In genomic region chr5:2929779-2930178, GRCh38 we compare ENCODE assay signal across 28 cellular contexts.
"Had no signal": no experiment of that assay in that cellular context is flagged by ENCODE, and none has a peak within 500 bp of the region (broad histone marks: within the 10 kb centered on the region; RNA-seq: fewer than 3 reads in every experiment).

No MANE protein-coding gene starts in this region.

- H3K27me3 Mint-ChIP-seq: activated CD4-positive, alpha-beta memory T cell treated with anti-CD3 and anti-CD28 coated beads for 36 hours; activated CD4-positive, alpha-beta T cell treated with anti-CD3 and anti-CD28 coated beads, Interleukin-2, amount 10 ng/mL, durations not matched to agents 24 days and 14 days; activated CD8-positive, alpha-beta memory T cell treated with anti-CD3 and anti-CD28 coated beads, Interleukin-2, amount 10 ng/mL, durations not matched to agents 7 days and 5 days; activated naive CD4-positive, alpha-beta T cell treated with anti-CD3 and anti-CD28 coated beads, Interleukin-2, amount 10 ng/mL, durations not matched to agents 7 days and 5 days; activated naive CD8-positive, alpha-beta T cell treated with anti-CD3 and anti-CD28 coated beads, Interleukin-2, amount 10 ng/mL, durations not matched to agents 7 days and 5 days; central memory CD8-positive, alpha-beta T cell; dendritic cell treated with granulocyte-macrophage colony-stimulating factor and Interleukin-4, amounts not matched to agents 40 ng/mL and 50 ng/mL, for 4 days; effector memory CD8-positive, alpha-beta T cell had no signal

- H3K27ac Mint-ChIP-seq: activated CD4-positive, alpha-beta memory T cell treated with anti-CD3 and anti-CD28 coated beads for 36 hours; activated CD4-positive, alpha-beta T cell treated with anti-CD3 and anti-CD28 coated beads for 36 hours; activated CD4-positive, alpha-beta T cell treated with anti-CD3 and anti-CD28 coated beads, Interleukin-2, amount 10 ng/mL, durations not matched to agents 24 days and 14 days; activated CD8-positive, alpha-beta memory T cell treated with anti-CD3 and anti-CD28 coated beads, Interleukin-2, amount 10 ng/mL, durations not matched to agents 7 days and 5 days; activated CD8-positive, alpha-beta T cell treated with anti-CD3 and anti-CD28 coated beads, Interleukin-2, amount 10 ng/mL, durations not matched to agents 7 days and 5 days; activated naive CD4-positive, alpha-beta T cell treated with anti-CD3 and anti-CD28 coated beads, Interleukin-2, amount 10 ng/mL, durations not matched to agents 7 days and 5 days; activated naive CD4-positive, alpha-beta T cell treated with anti-CD3 and anti-CD28 coated beads, Interleukin-2, amount 50 U/mL, for 72 hours; activated naive CD8-positive, alpha-beta T cell treated with anti-CD3 and anti-CD28 coated beads, Interleukin-2, amount 10 ng/mL, durations not matched to agents 7 days and 5 days; activated T-helper 1 cell treated with anti-CD3 and anti-CD28 coated beads, Interleukin-12 subunit alpha, Interleukin-12 subunit beta, Interleukin-2, Interleukin-4 antibody, amounts not matched to agents 30 ng/mL and 10 ng/mL and 1 ng/mL, durations not matched to agents 14 hours and 24 hours and 36 hours; activated T-helper 2 cell treated with anti-CD3 and anti-CD28 coated beads, Interferon-gamma antibody, Interleukin-2, Interleukin-4, amounts not matched to agents 10 μg/mL and 5 μg/mL and 100 μg/mL, durations not matched to agents 14 hours and 24 hours and 36 hours; dendritic cell treated with granulocyte-macrophage colony-stimulating factor and Interleukin-4, amounts not matched to agents 40 ng/mL and 50 ng/mL, for 4 days; effector memory CD8-positive, alpha-beta T cell had no signal

- H3K36me3 Mint-ChIP-seq: activated CD4-positive, alpha-beta memory T cell treated with anti-CD3 and anti-CD28 coated beads for 36 hours; activated CD8-positive, alpha-beta memory T cell treated with anti-CD3 and anti-CD28 coated beads, Interleukin-2, amount 10 ng/mL, durations not matched to agents 7 days and 5 days; activated naive CD4-positive, alpha-beta T cell treated with anti-CD3 and anti-CD28 coated beads, Interleukin-2, amount 10 ng/mL, durations not matched to agents 7 days and 5 days; activated naive CD8-positive, alpha-beta T cell treated with anti-CD3 and anti-CD28 coated beads, Interleukin-2, amount 10 ng/mL, durations not matched to agents 7 days and 5 days had no signal

- H3K27ac ChIP-seq: brain microvascular endothelial cell, coronary artery, esophagus squamous epithelium had no signal

- H3K4me1 ChIP-seq: esophagus squamous epithelium had no signal

- H3K27me3 ChIP-seq: brain microvascular endothelial cell, esophagus squamous epithelium had no signal

- H3K4me3 Mint-ChIP-seq: activated CD4-positive, alpha-beta memory T cell treated with anti-CD3 and anti-CD28 coated beads for 36 hours; activated CD4-positive, alpha-beta T cell treated with anti-CD3 and anti-CD28 coated beads for 36 hours; activated CD4-positive, alpha-beta T cell treated with anti-CD3 and anti-CD28 coated beads, Interleukin-2, amount 10 ng/mL, durations not matched to agents 24 days and 14 days; activated CD8-positive, alpha-beta memory T cell treated with anti-CD3 and anti-CD28 coated beads, Interleukin-2, amount 10 ng/mL, durations not matched to agents 7 days and 5 days; activated CD8-positive, alpha-beta T cell treated with anti-CD3 and anti-CD28 coated beads, Interleukin-2, amount 10 ng/mL, durations not matched to agents 7 days and 5 days; activated naive CD4-positive, alpha-beta T cell treated with anti-CD3 and anti-CD28 coated beads, Interleukin-2, amount 10 ng/mL, durations not matched to agents 7 days and 5 days; activated naive CD8-positive, alpha-beta T cell treated with anti-CD3 and anti-CD28 coated beads, Interleukin-2, amount 10 ng/mL, durations not matched to agents 7 days and 5 days; activated T-helper 1 cell treated with anti-CD3 and anti-CD28 coated beads, Interleukin-12 subunit alpha, Interleukin-12 subunit beta, Interleukin-2, Interleukin-4 antibody, amounts not matched to agents 30 ng/mL and 10 ng/mL and 1 ng/mL, durations not matched to agents 14 hours and 24 hours and 36 hours; central memory CD8-positive, alpha-beta T cell; dendritic cell treated with granulocyte-macrophage colony-stimulating factor and Interleukin-4, amounts not matched to agents 40 ng/mL and 50 ng/mL, for 4 days; effector memory CD8-positive, alpha-beta T cell had no signal

- DNase-seq: activated CD4-positive, alpha-beta memory T cell treated with anti-CD3 and anti-CD28 coated beads for 36 hours; activated CD4-positive, alpha-beta T cell treated with anti-CD3 and anti-CD28 coated beads for 36 hours; activated CD4-positive, alpha-beta T cell treated with anti-CD3 and anti-CD28 coated beads, Interleukin-2, amount 10 ng/mL, durations not matched to agents 24 days and 14 days; activated CD4-positive, CD25-positive, alpha-beta regulatory T cell; activated CD4-positive, CD25-positive, alpha-beta regulatory T cell treated with anti-CD3 and anti-CD28 coated beads, Interleukin-2, amount 50 U/mL, for 72 hours; activated CD8-positive, alpha-beta memory T cell treated with anti-CD3 and anti-CD28 coated beads, Interleukin-2, amount 10 ng/mL, durations not matched to agents 7 days and 5 days; activated CD8-positive, alpha-beta memory T cell treated with anti-CD3 and anti-CD28 coated beads, Interleukin-2, amount 50 U/mL, for 4 hours; activated CD8-positive, alpha-beta T cell treated with anti-CD3 and anti-CD28 coated beads, Interleukin-2, amount 10 ng/mL, durations not matched to agents 7 days and 5 days; activated effector memory CD4-positive, alpha-beta T cell treated with anti-CD3 and anti-CD28 coated beads, Interleukin-2, amount 50 U/mL, for 16 hours; activated naive CD4-positive, alpha-beta T cell treated with anti-CD3 and anti-CD28 coated beads, Interleukin-2, amount 10 ng/mL, durations not matched to agents 7 days and 5 days; activated naive CD8-positive, alpha-beta T cell treated with anti-CD3 and anti-CD28 coated beads, Interleukin-2, amount 10 ng/mL, durations not matched to agents 7 days and 5 days; activated T-cell treated with anti-CD3 and anti-CD28 coated beads, Interleukin-2, amount 50 U/mL, for 1 hour; activated T-cell treated with anti-CD3 and anti-CD28 coated beads, Interleukin-2, amount 50 U/mL, for 48 hours; amniotic stem cell; anterior cingulate cortex; brain microvascular endothelial cell; effector CD4-positive, alpha-beta T cell; effector memory CD8-positive, alpha-beta T cell; erythroblast; esophagus squamous epithelium; foreskin melanocyte; T-helper 2 cell had no signal

- H3K36me3 ChIP-seq: brain microvascular endothelial cell, esophagus squamous epithelium had no signal

- H3K4me3 ChIP-seq: coronary artery, esophagus squamous epithelium had no signal

- H3K4me1 Mint-ChIP-seq: activated CD4-positive, alpha-beta T cell treated with anti-CD3 and anti-CD28 coated beads for 36 hours; activated CD4-positive, alpha-beta T cell treated with anti-CD3 and anti-CD28 coated beads, Interleukin-2, amount 10 ng/mL, durations not matched to agents 24 days and 14 days; activated CD8-positive, alpha-beta memory T cell treated with anti-CD3 and anti-CD28 coated beads, Interleukin-2, amount 10 ng/mL, durations not matched to agents 7 days and 5 days; activated naive CD4-positive, alpha-beta T cell treated with anti-CD3 and anti-CD28 coated beads, Interleukin-2, amount 10 ng/mL, durations not matched to agents 7 days and 5 days; activated naive CD8-positive, alpha-beta T cell treated with anti-CD3 and anti-CD28 coated beads, Interleukin-2, amount 10 ng/mL, durations not matched to agents 7 days and 5 days; central memory CD8-positive, alpha-beta T cell had no signal

- H3K9me3 Mint-ChIP-seq: activated CD4-positive, alpha-beta memory T cell treated with anti-CD3 and anti-CD28 coated beads for 36 hours had no signal

- H3K9me3 ChIP-seq: esophagus squamous epithelium had no signal
